Comparison of ENCODE assay signal across 19 cellular contexts in genomic region chr14:35708072-35708471, GRCh38.
DNase-seq lines count a peak whose midpoint lies in the region; ATAC-seq, FAIRE-seq and TF ChIP-seq lines count a peak whose summit lies in the region.
"Had no signal": no experiment of that assay in that cellular context is flagged by ENCODE, and none has a peak within 500 bp of the region (broad histone marks: within the 10 kb centered on the region; RNA-seq: fewer than 3 reads in every experiment).

No MANE protein-coding gene starts in this region.

- no peak overlapping the region for H3K27ac Mint-ChIP-seq in activated T-helper 1 cell treated with anti-CD3 and anti-CD28 coated beads, Interleukin-12 subunit alpha, Interleukin-12 subunit beta, Interleukin-2, Interleukin-4 antibody, amounts not matched to agents 30 ng/mL and 10 ng/mL and 1 ng/mL, durations not matched to agents 14 hours and 24 hours and 36 hours

- no peak overlapping the region for H2BK12ac ChIP-seq in mesenchymal stem cell (ENCODE audit: low read length in 2 of 2)

- H4K91ac ChIP-seq in mesenchymal stem cell (ENCODE audit: low read length): no peak overlapping the region

- H2BK15ac ChIP-seq in mesenchymal stem cell (ENCODE audit: low read depth, poor library complexity, severe bottlenecking): no peak overlapping the region

- no peak for FAIRE-seq in HepG2 (lab: Jason Lieb, UNC)
- FAIRE-seq: GM12878, H54 had no signal

- H3K4me3 ChIP-seq in HepG2 (replicated peaks in 1 of 3; ENCODE audit: insufficient read depth in 1 of 3, low read depth in 2 of 3, low read length in 3 of 3): no peak overlapping the region
- H3K4me3 ChIP-seq in right lobe of liver: no peak overlapping the region
- no peak overlapping the region for H3K4me3 ChIP-seq in fibroblast of villous mesenchyme (ENCODE audit: low read depth, low read length)
- no peak overlapping the region for H3K4me3 ChIP-seq in mesenchymal stem cell (ENCODE audit: insufficient read depth in 1 of 2, low read depth in 1 of 2, low read length in 2 of 2)
- H3K4me3 ChIP-seq: BLaER1, GM12878, GM23248 had no signal

- no peak overlapping the region for H4K8ac ChIP-seq in mesenchymal stem cell (ENCODE audit: low read length)

- BruUV-seq in HepG2 (replicated peaks; lab: Mats Ljungman, UMichigan): no TSS peak

- H3K9ac ChIP-seq in HepG2 (ENCODE audit: insufficient read depth, low read depth, low read length): no peak overlapping the region
- H3K9ac ChIP-seq in mesenchymal stem cell (ENCODE audit: low read length): no peak overlapping the region
- H3K9ac ChIP-seq: BLaER1, GM23248 had no signal

- no peak overlapping the region for H2AK5ac ChIP-seq in mesenchymal stem cell (ENCODE audit: low read length, severe bottlenecking)

- peaks cover 2% of the 10 kb centered on the region for H3K79me1 ChIP-seq in mesenchymal stem cell (replicated peaks; ENCODE audit: low read length, poor library complexity, severe bottlenecking)

- H2BK120ac ChIP-seq in mesenchymal stem cell (ENCODE audit: low read depth, low read length): no peak overlapping the region

- H3K4ac ChIP-seq in mesenchymal stem cell (ENCODE audit: low read depth in 1 of 2, low read length in 2 of 2): no peak overlapping the region

- H3K4me3 Mint-ChIP-seq in activated T-helper 1 cell treated with anti-CD3 and anti-CD28 coated beads, Interleukin-12 subunit alpha, Interleukin-12 subunit beta, Interleukin-2, Interleukin-4 antibody, amounts not matched to agents 30 ng/mL and 10 ng/mL and 1 ng/mL, durations not matched to agents 14 hours and 24 hours and 36 hours: no peak overlapping the region
- H3K4me3 Mint-ChIP-seq: CD8-positive, alpha-beta memory T cell; IgD-negative memory B cell had no signal

- ATAC-seq in HepG2 (no peak), right lobe of liver (no peak)
- ATAC-seq: GM12878, HCT116 had no signal

- H3K4me1 ChIP-seq in HepG2 (ENCODE audit: insufficient read depth, low read length) (no peaks in the 10 kb centered on the region), right lobe of liver (no peaks in the 10 kb centered on the region), mesenchymal stem cell (ENCODE audit: control insufficient read depth, insufficient read depth, low read depth, low read length) (no peaks in the 10 kb centered on the region)
- H3K4me1 ChIP-seq: BLaER1 had no signal

- POLR2A ChIA-PET in HepG2 (lab: Yijun Ruan, JAX): no interaction called here

- peaks cover 18% of the 10 kb centered on the region for H3K36me3 Mint-ChIP-seq in activated T-helper 1 cell treated with anti-CD3 and anti-CD28 coated beads, Interleukin-12 subunit alpha, Interleukin-12 subunit beta, Interleukin-2, Interleukin-4 antibody, amounts not matched to agents 30 ng/mL and 10 ng/mL and 1 ng/mL, durations not matched to agents 14 hours and 24 hours and 36 hours (ENCODE audit: low read depth)

- no peak overlapping the region for H3K27ac ChIP-seq in HepG2 (ENCODE audit: extremely low read length, insufficient read depth, low read length)
- no peak overlapping the region for H3K27ac ChIP-seq in right lobe of liver
- peak overlapping the region; percentile 40 for H3K27ac ChIP-seq in mesenchymal stem cell (ENCODE audit: low read length, poor library complexity, severe bottlenecking)
- H3K27ac ChIP-seq: 22Rv1, BLaER1, GM23248 had no signal

- H3K27me3 ChIP-seq in HepG2 (ENCODE audit: control insufficient read depth in 1 of 2, insufficient read depth in 2 of 2, low read length in 2 of 2) (no peaks in the 10 kb centered on the region), right lobe of liver (no peaks in the 10 kb centered on the region), mesenchymal stem cell (ENCODE audit: control insufficient read depth in 1 of 2, insufficient read depth in 1 of 2, low read length in 2 of 2) (no peaks in the 10 kb centered on the region)
- H3K27me3 ChIP-seq: BLaER1 had no signal

- H3K79me2 ChIP-seq in HepG2 (ENCODE audit: insufficient read depth, low read length): no peaks in the 10 kb centered on the region

- TF ChIP-seq RAD21 in HepG2 (CRISPR knock-in tag; IDR thresholded peaks at IDR 0.05): no peak

- TF ChIP-seq CTCF in HepG2 (CRISPR knock-in tag; IDR thresholded peaks at IDR 0.05) (no peak), right lobe of liver (IDR thresholded peaks at IDR 0.05) (no peak), fibroblast of villous mesenchyme (IDR thresholded peaks at IDR 0.05; ENCODE audit: insufficient read depth, low read depth, low read length) (no peak)

- H3K4me1 Mint-ChIP-seq in activated T-helper 1 cell treated with anti-CD3 and anti-CD28 coated beads, Interleukin-12 subunit alpha, Interleukin-12 subunit beta, Interleukin-2, Interleukin-4 antibody, amounts not matched to agents 30 ng/mL and 10 ng/mL and 1 ng/mL, durations not matched to agents 14 hours and 24 hours and 36 hours (ENCODE audit: low read depth): no peaks in the 10 kb centered on the region

- DNase-seq in HepG2 (ENCODE audit: low spot score) (no peak), right lobe of liver (no peak), fibroblast of villous mesenchyme (ENCODE audit: low read depth) (peak; percentile 12), mesenchymal stem cell (no peak), hypothalamus (lab: John Stamatoyannopoulos, UW) (no peak), SIG-M5 treated with dmso at 0.1 percent for 504 hours (lab: John Stamatoyannopoulos, UW; ENCODE audit: unreplicated experiment) (no peak)
- DNase-seq in activated T-helper 1 cell treated with anti-CD3 and anti-CD28 coated beads, Interleukin-12 subunit alpha, Interleukin-12 subunit beta, Interleukin-2, Interleukin-4 antibody, amounts not matched to agents 30 ng/mL and 10 ng/mL and 1 ng/mL, durations not matched to agents 14 hours and 24 hours and 36 hours (ENCODE audit: low spot score): no peak
- no peak for DNase-seq in effector CD8-positive, alpha-beta T cell (lab: John Stamatoyannopoulos, UW)
- DNase-seq: AML-193; Caco-2; CD8-positive, alpha-beta memory T cell; DND-41; GM23248 had no signal

- in situ Hi-C loops in HepG2 (cut with HindIII; ENCODE audit: extremely low pct_ligation_motif_present, low pct_unique_long_range_greater_than_20kb): no loop called here

- H3K18ac ChIP-seq in mesenchymal stem cell (ENCODE audit: low read depth in 1 of 2, low read length in 2 of 2): no peak overlapping the region

- no peak overlapping the region for H2BK5ac ChIP-seq in mesenchymal stem cell (ENCODE audit: low read depth, low read length, poor library complexity, severe bottlenecking)

- H3K23ac ChIP-seq in mesenchymal stem cell (ENCODE audit: low read length in 2 of 2): no peak overlapping the region

- H3K14ac ChIP-seq in mesenchymal stem cell (ENCODE audit: low read length in 2 of 2): no peak overlapping the region

- H3K9me3 ChIP-seq in HepG2 (ENCODE audit: low read length): no peaks in the 10 kb centered on the region
- H3K9me3 ChIP-seq in right lobe of liver: no peaks in the 10 kb centered on the region
- H3K9me3 ChIP-seq in mesenchymal stem cell (ENCODE audit: control insufficient read depth, low read length): no peaks in the 10 kb centered on the region
- H3K9me3 ChIP-seq: BLaER1, Caco-2 had no signal

- CTCF ChIA-PET in HepG2 (lab: Yijun Ruan, JAX; ENCODE audit: low intra/inter-chr PET ratio, low total read pairs): no interaction called here

- TF ChIP-seq POLR2A in HepG2 (IDR thresholded peaks at IDR 0.05; ENCODE audit: insufficient read depth in 1 of 2, low read depth in 2 of 2, low read length in 2 of 2): no peak
- TF ChIP-seq POLR2A in right lobe of liver (IDR thresholded peaks at IDR 0.05): no peak

- intact Hi-C loops in HepG2 (cut with micrococcal nuclease; ENCODE audit: unreplicated experiment): loop anchor here (5.0 kb wide), 1 partner anchor 99 kb away; the partner anchor contains the start of gene RALGAPA1
- intact Hi-C loops in right lobe of liver (cut with DNase I): no loop called here
- intact Hi-C loops in activated T-helper 1 cell treated with anti-CD3 and anti-CD28 coated beads, Interleukin-12 subunit alpha, Interleukin-12 subunit beta, Interleukin-2, Interleukin-4 antibody, amounts not matched to agents 30 ng/mL and 10 ng/mL and 1 ng/mL, durations not matched to agents 14 hours and 24 hours and 36 hours (cut with micrococcal nuclease): no loop called here

- TF ChIP-seq EP300 in HepG2 (IDR thresholded peaks at IDR 0.05; ENCODE audit: low read depth in 2 of 2, low read length in 2 of 2) (no peak), HepG2 (CRISPR knock-in tag; IDR thresholded peaks at IDR 0.05; ENCODE audit: borderline replicate concordance) (no peak)

- peaks cover 13 to 52% of the 10 kb centered on the region in 2 experiments; a peak in 4 of 5 replicates for H3K36me3 ChIP-seq in HepG2 (replicated peaks in 1 of 2; ENCODE audit: control insufficient read depth in 1 of 2, insufficient read depth in 2 of 2, low read length in 2 of 2)
- peaks cover 0 to 4% (median 0%) of the 10 kb centered on the region in 4 donors for H3K36me3 ChIP-seq in right lobe of liver
- peaks cover 0 to 38% of the 10 kb centered on the region in 2 experiments for H3K36me3 ChIP-seq in mesenchymal stem cell (ENCODE audit: control insufficient read depth in 1 of 2, insufficient read depth in 2 of 2, low read depth in 1 of 2, low read length in 2 of 2)
- H3K36me3 ChIP-seq: BLaER1 had no signal

- H4K20me1 ChIP-seq in HepG2 (ENCODE audit: insufficient read depth, low read length): no peaks in the 10 kb centered on the region
- H4K20me1 ChIP-seq: BLaER1 had no signal

- H2AFZ ChIP-seq in HepG2 (ENCODE audit: low read length): no peak overlapping the region
- H2AFZ ChIP-seq in mesenchymal stem cell (ENCODE audit: low read depth, low read length): no peak overlapping the region
- H2AFZ ChIP-seq: GM23248 had no signal

- WGBS in HepG2 (ENCODE audit: low lambda C conversion rate): 94% methylated on average over 2 of the region's 2 CpGs
- WGBS in right lobe of liver (ENCODE audit: insufficient coverage, low coverage, low lambda C conversion rate, missing lambda C conversion rate): 94% methylated on average over 2 of the region's 2 CpGs
- 100% methylated on average over 2 of the region's 2 CpGs for WGBS in mesenchymal stem cell

- H3K9me3 Mint-ChIP-seq in activated T-helper 1 cell treated with anti-CD3 and anti-CD28 coated beads, Interleukin-12 subunit alpha, Interleukin-12 subunit beta, Interleukin-2, Interleukin-4 antibody, amounts not matched to agents 30 ng/mL and 10 ng/mL and 1 ng/mL, durations not matched to agents 14 hours and 24 hours and 36 hours: no peaks in the 10 kb centered on the region
- H3K9me3 Mint-ChIP-seq: CD8-positive, alpha-beta memory T cell; IgD-negative memory B cell had no signal

- no peak overlapping the region for H3K4me2 ChIP-seq in HepG2 (ENCODE audit: low read depth, low read length)
- H3K4me2 ChIP-seq in mesenchymal stem cell (ENCODE audit: low read length, poor library complexity, severe bottlenecking): no peak overlapping the region
- H3K4me2 ChIP-seq: BLaER1 had no signal

- H3K27me3 Mint-ChIP-seq in activated T-helper 1 cell treated with anti-CD3 and anti-CD28 coated beads, Interleukin-12 subunit alpha, Interleukin-12 subunit beta, Interleukin-2, Interleukin-4 antibody, amounts not matched to agents 30 ng/mL and 10 ng/mL and 1 ng/mL, durations not matched to agents 14 hours and 24 hours and 36 hours (ENCODE audit: insufficient read depth): no peaks in the 10 kb centered on the region
- H3K27me3 Mint-ChIP-seq: CD8-positive, alpha-beta memory T cell; IgD-negative memory B cell had no signal

TF ChIP-seq in HepG2, 621 proteins besides CTCF, POLR2A, EP300 and RAD21 (continues in another document):
- TF ChIP-seq CREB1 (IDR thresholded peaks at IDR 0.05) (0 out of 2 replicates have a peak, but pooled peaks have one; percentile 8), CREB1 (CRISPR knock-in tag; IDR thresholded peaks at IDR 0.05) (no peak)
